Comparison of ENCODE assay signal across 21 cellular contexts in the genomic region with DNA sequence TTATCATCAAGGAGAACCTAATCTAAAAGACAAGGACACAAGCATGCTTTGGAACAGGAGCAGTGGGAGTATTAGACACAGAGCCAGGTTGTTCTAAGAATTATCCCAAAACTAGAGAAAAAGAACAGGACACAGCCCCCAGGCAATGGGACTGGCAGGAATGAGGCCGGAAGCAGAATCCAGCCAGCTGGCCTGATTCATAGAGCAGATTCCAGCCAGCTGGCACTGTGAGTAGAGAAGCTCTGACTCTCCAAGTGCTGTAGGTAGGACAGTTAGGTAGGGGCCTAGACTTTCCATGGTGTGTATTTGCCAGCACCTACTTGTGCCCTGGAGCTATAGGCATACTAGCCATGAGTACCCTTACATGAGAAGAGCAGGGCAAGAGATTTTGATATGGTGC. TPM values are rescaled to one million over a fixed set of nuclear protein-coding genes. Genes with fewer than 3 reads are reported as not detected.
A peak's percentile ranks its signal among the peaks of the same experiment; 100 is the strongest.
DNase-seq lines count a peak whose midpoint lies in the region; ATAC-seq, FAIRE-seq and TF ChIP-seq lines count a peak whose summit lies in the region.
"Had no signal": no experiment of that assay in that cellular context is flagged by ENCODE, and none has a peak within 500 bp of the region (broad histone marks: within the 10 kb centered on the region; RNA-seq: fewer than 3 reads in every experiment).

No MANE protein-coding gene starts in this region.

- TF ChIP-seq CTCF in bronchial epithelial cell (IDR thresholded peaks at IDR 0.05; ENCODE audit: insufficient read depth, low read length, severe bottlenecking) (no peak), body of pancreas (IDR thresholded peaks at IDR 0.05) (no peak)

- H3K9me3 Mint-ChIP-seq in activated T-cell treated with anti-CD3 and anti-CD28 coated beads, Interleukin-2, amount 50 U/mL, for 4 hours: peaks cover 19% of the 10 kb centered on the region

- peaks cover 0 to 7% (median 0%) of the 10 kb centered on the region in 3 donors for H3K9me3 ChIP-seq in body of pancreas
- H3K9me3 ChIP-seq: HAP-1, SJSA1 had no signal

- no peaks in the 10 kb centered on the region for H3K36me3 ChIP-seq in bronchial epithelial cell (ENCODE audit: control insufficient read depth, insufficient read depth, low read length)
- H3K36me3 ChIP-seq in body of pancreas (replicated peaks in 1 of 2; ENCODE audit: insufficient read depth in 1 of 2, low read depth in 2 of 2): no peaks in the 10 kb centered on the region
- H3K36me3 ChIP-seq: HAP-1, SJSA1 had no signal

- no peak overlapping the region for H3K4me3 Mint-ChIP-seq in activated T-cell treated with anti-CD3 and anti-CD28 coated beads, Interleukin-2, amount 50 U/mL, for 4 hours
- H3K4me3 Mint-ChIP-seq: CD14-positive monocyte had no signal

- H3K27ac ChIP-seq in body of pancreas: no peak overlapping the region
- H3K27ac ChIP-seq: SJSA1 had no signal

- H3K4me1 ChIP-seq in body of pancreas: no peaks in the 10 kb centered on the region
- H3K4me1 ChIP-seq: SJSA1 had no signal

- H3K36me3 Mint-ChIP-seq in activated T-cell treated with anti-CD3 and anti-CD28 coated beads, Interleukin-2, amount 50 U/mL, for 4 hours (ENCODE audit: insufficient read depth): peaks cover 5% of the 10 kb centered on the region

- 92 to 100% methylated on average over 1 of the region's 1 CpG for WGBS in body of pancreas, 2 donors

- no peaks in the 10 kb centered on the region for H3K4me1 Mint-ChIP-seq in activated T-cell treated with anti-CD3 and anti-CD28 coated beads, Interleukin-2, amount 50 U/mL, for 4 hours (ENCODE audit: low read depth)

- peak; percentile 47 for FAIRE-seq in bronchial epithelial cell (lab: Jason Lieb, UNC)

- peaks cover 37% of the 10 kb centered on the region for H3K27me3 Mint-ChIP-seq in activated T-cell treated with anti-CD3 and anti-CD28 coated beads, Interleukin-2, amount 50 U/mL, for 4 hours (ENCODE audit: low read depth)

- intact Hi-C loops in body of pancreas (cut with DNase I): no loop called here

- DNase-seq in EL: peak; percentile 37
- DNase-seq in NCI-H226: peak; percentile 16
- DNase-seq in bronchial epithelial cell (ENCODE audit: low read depth): peak; percentile 39
- peak; percentile 58 for DNase-seq in islet precursor cell
- no peak for DNase-seq in NCI-H1694 (lab: John Stamatoyannopoulos, UW)
- no peak for DNase-seq in body of pancreas
- no peak for DNase-seq in activated T-cell treated with anti-CD3 and anti-CD28 coated beads, Interleukin-2, amount 50 U/mL, for 4 hours
- DNase-seq: AML-193; DND-41; GF-D8; MM.1S; NCI-H1092; NCI-H146; NCI-H2081; NCI-H2171 treated with DMSO at 0.1 percent for 48 hours; NCI-H748 treated with DMSO at 0.1 percent for 48 hours; NK-92 treated with Interleukin-12 subunit alpha and Interleukin-12 subunit beta, amount 100 ng/mL, for 24 hours; OCI-M1 had no signal

- no peak for ATAC-seq in body of pancreas
- ATAC-seq in activated T-cell treated with anti-CD3 and anti-CD28 coated beads, Interleukin-2, amount 50 U/mL, for 4 hours: no peak

- no peak for TF ChIP-seq POLR2A in body of pancreas (IDR thresholded peaks at IDR 0.05)

- H3K4me3 ChIP-seq in bronchial epithelial cell (ENCODE audit: low read depth, low read length) (no peak overlapping the region), body of pancreas (no peak overlapping the region)
- H3K4me3 ChIP-seq: HAP-1, SJSA1 had no signal

- H3K27me3 ChIP-seq in bronchial epithelial cell (ENCODE audit: control insufficient read depth, insufficient read depth, low read length): no peaks in the 10 kb centered on the region
- H3K27me3 ChIP-seq in body of pancreas: no peaks in the 10 kb centered on the region

RNA-seq across cellular contexts. Expression of a gene that starts 13.3 kb away (rescaled TPM):
- total RNA-seq in bronchial epithelial cell: 74.8 and 102 TPM in 2 replicates
- 10 to 100 TPM; 18.2 to 19.8 TPM for total RNA-seq in body of pancreas
- total RNA-seq in activated T-cell treated with anti-CD3 and anti-CD28 coated beads, Interleukin-2, amount 50 U/mL, for 4 hours: 10 to 100 TPM; 57.7 to 63.2 (median 63.0) TPM

Comparison
In these comparisons a context has a peak if more than half of its experiments do, and no peak if none do; other contexts are left out.
1. DNase-seq: peak in EL (single experiment), NCI-H226 (single experiment), bronchial epithelial cell (single experiment) and islet precursor cell (single experiment); none in NCI-H1694 (single experiment), body of pancreas (0 of 4) and activated T-cell treated with anti-CD3 and anti-CD28 coated beads, Interleukin-2, amount 50 U/mL, for 4 hours (single experiment).